In genomic region chr15:85443593-85444328, GRCh38 we compare ENCODE assay signal across 8 cellular contexts.
DNase-seq lines count a peak whose midpoint lies in the region; ATAC-seq and TF ChIP-seq lines count a peak whose summit lies in the region.

No MANE protein-coding gene starts in this region.

- H3K9ac ChIP-seq in HUES64 (ENCODE audit: low read depth, low read length): peak overlapping the region; percentile 40; the same call in 1 of the 2 replicates

- ATAC-seq in GM21576 (IDR thresholded peaks at IDR 0.05; ENCODE audit: unreplicated experiment) (peak; percentile 71), SK-N-SH treated with all-trans-retinoic acid at 6 μM for 48 hours (peak; percentile 43; the same call in 2 of the 3 replicates), gastroesophageal sphincter (no peak)

- TF ChIP-seq CTCF in gastroesophageal sphincter (IDR thresholded peaks at IDR 0.05): no peak
- no peak for TF ChIP-seq CTCF in GM13976 (IDR thresholded peaks at IDR 0.05; ENCODE audit: borderline replicate concordance, control extremely low read depth, extremely low read depth, insufficient read depth, missing control alignments)
- TF ChIP-seq CTCF in prostate gland (IDR thresholded peaks at IDR 0.05): no peak

- no peak for TF ChIP-seq POLR2A in gastroesophageal sphincter (IDR thresholded peaks at IDR 0.05)
- TF ChIP-seq POLR2A in prostate gland (IDR thresholded peaks at IDR 0.05): no peak

- intact Hi-C loops in prostate gland (cut with DNase I): no loop called here

- in situ Hi-C loops in GM13976 (cut with MboI; ENCODE audit: low sequenced_read_pairs, unreplicated experiment): no loop called here

- H3K9me3 ChIP-seq in HUES64 (ENCODE audit: insufficient read depth, low read depth, low read length) (no peaks in the 10 kb centered on the region), gastroesophageal sphincter (no peaks in the 10 kb centered on the region), prostate gland (no peaks in the 10 kb centered on the region)

- no peaks in the 10 kb centered on the region for H3K27me3 ChIP-seq in HUES64 (ENCODE audit: insufficient read depth, low read length)
- no peaks in the 10 kb centered on the region for H3K27me3 ChIP-seq in gastroesophageal sphincter
- no peaks in the 10 kb centered on the region for H3K27me3 ChIP-seq in prostate gland (replicated peaks; ENCODE audit: insufficient read depth)

- H3K27ac ChIP-seq in HUES64 (ENCODE audit: low read depth, low read length): peak overlapping the region; percentile 69; the same call in 1 of the 2 replicates
- H3K27ac ChIP-seq in gastroesophageal sphincter: peak overlapping the region; percentile 11 to 56 (median 44)
- H3K27ac ChIP-seq in prostate gland: no peak overlapping the region

- TF ChIP-seq EP300 in gastroesophageal sphincter (IDR thresholded peaks at IDR 0.05): no peak

- H3K36me3 ChIP-seq in HUES64 (ENCODE audit: insufficient read depth, low read length) (no peaks in the 10 kb centered on the region), gastroesophageal sphincter (no peaks in the 10 kb centered on the region), prostate gland (no peaks in the 10 kb centered on the region)

- H3K4me3 ChIP-seq in HUES64 (ENCODE audit: low read length) (no peak overlapping the region), gastroesophageal sphincter (no peak overlapping the region), prostate gland (no peak overlapping the region)

- H3K4me1 ChIP-seq in HUES64 (ENCODE audit: insufficient read depth, low read length) (peaks cover 32% of the 10 kb centered on the region), gastroesophageal sphincter (peaks cover 10 to 53% (median 22%) of the 10 kb centered on the region in 3 donors), prostate gland (replicated peaks) (peaks cover 3% of the 10 kb centered on the region)

- DNase-seq in ELF-1 (ENCODE audit: low read depth, low spot score) (peak; percentile 50), GM13976 (ENCODE audit: low spot score) (no peak), prostate gland (ENCODE audit: low spot score) (no peak)
- DNase-seq in stimulated activated CD4-positive, alpha-beta T cell treated with anti-CD3 and anti-CD28 coated beads, Interleukin-4, amount 100 ng/mL, for 24 hours: peak; percentile 33

- 87% methylated on average over 5 of the region's 6 CpGs for WGBS in HUES64
- WGBS in gastroesophageal sphincter (ENCODE audit: low coverage in 1 of 2), 2 donors: 52 to 59% methylated on average over 5 to 6 of the region's 6 CpGs
- 55% methylated on average over 6 of the region's 6 CpGs for WGBS in prostate gland

TF ChIP-seq in SK-N-SH treated with all-trans-retinoic acid at 6 μM for 48 hours, 23 proteins besides CTCF, POLR2A, EP300 and RAD21:
- TF ChIP-seq, protein P1, sequence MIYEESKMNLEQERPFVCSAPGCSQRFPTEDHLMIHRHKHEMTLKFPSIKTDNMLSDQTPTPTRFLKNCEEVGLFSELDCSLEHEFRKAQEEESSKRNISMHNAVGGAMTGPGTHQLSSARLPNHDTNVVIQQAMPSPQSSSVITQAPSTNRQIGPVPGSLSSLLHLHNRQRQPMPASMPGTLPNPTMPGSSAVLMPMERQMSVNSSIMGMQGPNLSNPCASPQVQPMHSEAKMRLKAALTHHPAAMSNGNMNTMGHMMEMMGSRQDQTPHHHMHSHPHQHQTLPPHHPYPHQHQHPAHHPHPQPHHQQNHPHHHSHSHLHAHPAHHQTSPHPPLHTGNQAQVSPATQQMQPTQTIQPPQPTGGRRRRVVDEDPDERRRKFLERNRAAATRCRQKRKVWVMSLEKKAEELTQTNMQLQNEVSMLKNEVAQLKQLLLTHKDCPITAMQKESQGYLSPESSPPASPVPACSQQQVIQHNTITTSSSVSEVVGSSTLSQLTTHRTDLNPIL (CRISPR knock-in tag; IDR thresholded peaks at IDR 0.05; ENCODE audit: low read depth): no peak
- TF ChIP-seq PPARA (CRISPR knock-in tag; IDR thresholded peaks at IDR 0.05; ENCODE audit: borderline replicate concordance) (no peak), OSR1 (CRISPR knock-in tag; IDR thresholded peaks at IDR 0.05) (no peak), ZFP30 (CRISPR knock-in tag; IDR thresholded peaks at IDR 0.05) (no peak), CSRNP3 (CRISPR knock-in tag; IDR thresholded peaks at IDR 0.05) (no peak), TCF4 (CRISPR knock-in tag; IDR thresholded peaks at IDR 0.05; ENCODE audit: borderline replicate concordance) (no peak), TOX (CRISPR knock-in tag; IDR thresholded peaks at IDR 0.05; ENCODE audit: borderline replicate concordance) (no peak), ZNF70 (CRISPR knock-in tag; IDR thresholded peaks at IDR 0.05) (no peak), RARB (CRISPR knock-in tag; IDR thresholded peaks at IDR 0.05) (no peak), GLIS3 (CRISPR knock-in tag; IDR thresholded peaks at IDR 0.05) (no peak), ZNF565 (CRISPR knock-in tag; conservative IDR thresholded peaks at IDR 0.05; ENCODE audit: low read depth) (no peak), POU6F1 (CRISPR knock-in tag; IDR thresholded peaks at IDR 0.05; ENCODE audit: borderline replicate concordance, low read depth) (no peak), ZNF8 (CRISPR knock-in tag; IDR thresholded peaks at IDR 0.05) (no peak), ESRRG (CRISPR knock-in tag; IDR thresholded peaks at IDR 0.05) (no peak), ISL1 (CRISPR knock-in tag; IDR thresholded peaks at IDR 0.05) (no peak), ARNTL (CRISPR knock-in tag; IDR thresholded peaks at IDR 0.05; ENCODE audit: borderline replicate concordance, low read depth) (no peak)
- TF ChIP-seq, protein P2, sequence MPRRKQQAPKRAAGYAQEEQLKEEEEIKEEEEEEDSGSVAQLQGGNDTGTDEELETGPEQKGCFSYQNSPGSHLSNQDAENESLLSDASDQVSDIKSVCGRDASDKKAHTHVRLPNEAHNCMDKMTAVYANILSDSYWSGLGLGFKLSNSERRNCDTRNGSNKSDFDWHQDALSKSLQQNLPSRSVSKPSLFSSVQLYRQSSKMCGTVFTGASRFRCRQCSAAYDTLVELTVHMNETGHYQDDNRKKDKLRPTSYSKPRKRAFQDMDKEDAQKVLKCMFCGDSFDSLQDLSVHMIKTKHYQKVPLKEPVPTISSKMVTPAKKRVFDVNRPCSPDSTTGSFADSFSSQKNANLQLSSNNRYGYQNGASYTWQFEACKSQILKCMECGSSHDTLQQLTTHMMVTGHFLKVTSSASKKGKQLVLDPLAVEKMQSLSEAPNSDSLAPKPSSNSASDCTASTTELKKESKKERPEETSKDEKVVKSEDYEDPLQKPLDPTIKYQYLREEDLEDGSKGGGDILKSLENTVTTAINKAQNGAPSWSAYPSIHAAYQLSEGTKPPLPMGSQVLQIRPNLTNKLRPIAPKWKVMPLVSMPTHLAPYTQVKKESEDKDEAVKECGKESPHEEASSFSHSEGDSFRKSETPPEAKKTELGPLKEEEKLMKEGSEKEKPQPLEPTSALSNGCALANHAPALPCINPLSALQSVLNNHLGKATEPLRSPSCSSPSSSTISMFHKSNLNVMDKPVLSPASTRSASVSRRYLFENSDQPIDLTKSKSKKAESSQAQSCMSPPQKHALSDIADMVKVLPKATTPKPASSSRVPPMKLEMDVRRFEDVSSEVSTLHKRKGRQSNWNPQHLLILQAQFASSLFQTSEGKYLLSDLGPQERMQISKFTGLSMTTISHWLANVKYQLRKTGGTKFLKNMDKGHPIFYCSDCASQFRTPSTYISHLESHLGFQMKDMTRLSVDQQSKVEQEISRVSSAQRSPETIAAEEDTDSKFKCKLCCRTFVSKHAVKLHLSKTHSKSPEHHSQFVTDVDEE (CRISPR knock-in tag; IDR thresholded peaks at IDR 0.05): no peak
TF ChIP-seq in SK-N-SH treated with all-trans-retinoic acid at 6 μM for 48 hours: peak in this region for 0.

Comparison
In these comparisons a context has a peak if more than half of its experiments do, and no peak if none do; other contexts are left out.
1. DNase-seq: peak in ELF-1 (single experiment) and stimulated activated CD4-positive, alpha-beta T cell treated with anti-CD3 and anti-CD28 coated beads, Interleukin-4, amount 100 ng/mL, for 24 hours (single experiment); none in GM13976 (single experiment) and prostate gland (single experiment).
2. H3K27ac ChIP-seq: peak in HUES64 (single experiment) and gastroesophageal sphincter (4 of 4); none in prostate gland (0 of 2).